Comparison of ENCODE assay signal across 11 cellular contexts in genomic region chr6:152185158-152185574, GRCh38.
A peak's percentile ranks its signal among the peaks of the same experiment; 100 is the strongest.
DNase-seq lines count a peak whose midpoint lies in the region; ATAC-seq and TF ChIP-seq lines count a peak whose summit lies in the region.
"Had no signal": no experiment of that assay in that cellular context is flagged by ENCODE, and none has a peak within 500 bp of the region (broad histone marks: within the 10 kb centered on the region; RNA-seq: fewer than 3 reads in every experiment).

No MANE protein-coding gene starts in this region.

- ATAC-seq in GM18520 (IDR thresholded peaks at IDR 0.05; ENCODE audit: unreplicated experiment) (peak; percentile 58), GM21619 (IDR thresholded peaks at IDR 0.05; ENCODE audit: unreplicated experiment) (peak; percentile 79), lower lobe of right lung (peak in 1 of 2 donors; percentile 28)

- H3K27me3 ChIP-seq in lower lobe of right lung (ENCODE audit: low read depth) (no peaks in the 10 kb centered on the region), tibial artery (no peaks in the 10 kb centered on the region)
- H3K27me3 ChIP-seq: cardiac muscle cell, SJSA1 had no signal

- no peaks in the 10 kb centered on the region for H3K4me1 ChIP-seq in lower lobe of right lung
- peaks cover 0 to 3% (median 0%) of the 10 kb centered on the region in 4 donors for H3K4me1 ChIP-seq in tibial artery
- H3K4me1 ChIP-seq: SJSA1 had no signal

- intact Hi-C loops in lower lobe of right lung (cut with DNase I) (no loop called here), tibial artery (cut with DNase I; ENCODE audit: low total_unique reads) (no loop called here)

- H3K4me3 ChIP-seq in Jurkat, Clone E6-1 (ENCODE audit: low read length), result peak overlapping the region; percentile 23
- H3K4me3 ChIP-seq in lower lobe of right lung (peak overlapping the region; percentile 1), tibial artery (no peak overlapping the region)
- H3K4me3 ChIP-seq: cardiac muscle cell, lung, SJSA1 had no signal

- peak; percentile 46 for DNase-seq in Jurkat, Clone E6-1 (ENCODE audit: low read depth, low spot score)
- DNase-seq in lower lobe of right lung, result no peak
- DNase-seq in dermis blood vessel endothelial cell, result no peak
- no peak for DNase-seq in tibial artery
- no peak for DNase-seq in AG08396 (ENCODE audit: low spot score)
- DNase-seq in GM03348 (ENCODE audit: low spot score), result no peak

- H3K9me3 ChIP-seq in lower lobe of right lung, result no peaks in the 10 kb centered on the region
- H3K9me3 ChIP-seq in tibial artery, result no peaks in the 10 kb centered on the region
- H3K9me3 ChIP-seq: SJSA1 had no signal

- no peak for TF ChIP-seq CTCF in lower lobe of right lung (IDR thresholded peaks at IDR 0.05)
- no peak for TF ChIP-seq CTCF in tibial artery (IDR thresholded peaks at IDR 0.05)

- H3K36me3 ChIP-seq in lower lobe of right lung (peaks cover 48% of the 10 kb centered on the region), tibial artery (peaks cover 7 to 24% (median 13%) of the 10 kb centered on the region in 3 donors)

- H3K27ac ChIP-seq in lower lobe of right lung (peak overlapping the region; percentile 65), tibial artery (no peak overlapping the region)
- H3K27ac ChIP-seq: cardiac muscle cell, SJSA1 had no signal

Comparison
In these comparisons a context has a peak if more than half of its experiments do, and no peak if none do; other contexts are left out.
1. H3K4me3 ChIP-seq: peak in Jurkat, Clone E6-1 (single experiment) and lower lobe of right lung (single experiment); none in tibial artery (0 of 2).